ENCODE assay signal across 8 cellular contexts in the genomic region with DNA sequence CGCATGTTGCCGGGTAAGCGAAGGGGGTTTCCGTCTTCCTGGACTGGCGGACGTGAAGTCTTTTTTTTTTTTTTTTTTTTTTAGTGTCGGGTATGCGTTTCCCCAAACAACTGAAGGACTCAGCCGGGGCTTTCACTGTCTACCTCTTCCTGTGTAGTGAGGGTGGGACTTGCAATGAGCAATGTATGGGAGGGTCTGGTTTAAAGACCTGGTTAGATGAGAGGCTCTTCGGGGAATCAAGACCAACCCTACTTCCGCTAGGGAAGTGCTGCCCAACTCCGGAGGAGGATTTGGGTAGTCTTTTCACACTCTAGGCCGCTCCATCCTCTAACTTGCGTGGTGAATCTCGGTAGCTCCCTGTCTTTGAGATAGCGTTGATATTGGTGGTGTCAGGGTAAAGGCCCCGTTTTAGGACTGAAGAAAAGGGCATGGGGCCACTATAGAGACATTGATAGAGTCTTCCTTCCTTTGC. TPM values are rescaled to one million over a fixed set of nuclear protein-coding genes. Genes with fewer than 3 reads are reported as not detected.
DNase-seq lines count a peak whose midpoint lies in the region; ATAC-seq and TF ChIP-seq lines count a peak whose summit lies in the region.

No MANE protein-coding gene starts in this region.

- H3K23ac ChIP-seq in mesenchymal stem cell (ENCODE audit: low read length in 2 of 2), result peak overlapping the region in 1 of 2 experiments; percentile 90

- peak overlapping the region in 1 of 2 experiments; percentile 96 for H3K4ac ChIP-seq in mesenchymal stem cell (ENCODE audit: low read depth in 1 of 2, low read length in 2 of 2)

- no peak for TF ChIP-seq CTCF in GM13976 (IDR thresholded peaks at IDR 0.05; ENCODE audit: borderline replicate concordance, control extremely low read depth, extremely low read depth, insufficient read depth, missing control alignments)

- H3K4me2 ChIP-seq in mesenchymal stem cell (ENCODE audit: low read length, poor library complexity, severe bottlenecking), result peak overlapping the region; percentile 57

- H3K18ac ChIP-seq in mesenchymal stem cell (ENCODE audit: low read depth in 1 of 2, low read length in 2 of 2), result peak overlapping the region; percentile 95 to 96

- H3K9me3 ChIP-seq in ectodermal cell (ENCODE audit: control insufficient read depth, low read length) (no peaks in the 10 kb centered on the region), mesenchymal stem cell (ENCODE audit: control insufficient read depth, low read length) (no peaks in the 10 kb centered on the region)

- H4K91ac ChIP-seq in mesenchymal stem cell (ENCODE audit: low read length), result no peak overlapping the region

- H2BK5ac ChIP-seq in mesenchymal stem cell (ENCODE audit: low read depth, low read length, poor library complexity, severe bottlenecking), result no peak overlapping the region

- H3K9ac ChIP-seq in mesenchymal stem cell (ENCODE audit: low read length), result peak overlapping the region; percentile 100

- no peaks in the 10 kb centered on the region for H3K27me3 ChIP-seq in ectodermal cell (ENCODE audit: control insufficient read depth, insufficient read depth, low read length, poor library complexity, severe bottlenecking)
- H3K27me3 ChIP-seq in mesenchymal stem cell (ENCODE audit: control insufficient read depth in 1 of 2, insufficient read depth in 1 of 2, low read length in 2 of 2), result no peaks in the 10 kb centered on the region

- peak overlapping the region; percentile 79 for H4K8ac ChIP-seq in mesenchymal stem cell (ENCODE audit: low read length)

- H3K4me1 ChIP-seq in ectodermal cell (ENCODE audit: control insufficient read depth, insufficient read depth, low read length) (peaks cover 8% of the 10 kb centered on the region), mesenchymal stem cell (ENCODE audit: control insufficient read depth, insufficient read depth, low read depth, low read length) (no peaks in the 10 kb centered on the region)

- H2BK12ac ChIP-seq in mesenchymal stem cell (ENCODE audit: low read length in 2 of 2), result no peak overlapping the region

- H3K4me3 ChIP-seq in ectodermal cell (ENCODE audit: insufficient read depth, low read depth, low read length) (peak overlapping the region; percentile 97), mesenchymal stem cell (ENCODE audit: insufficient read depth in 1 of 2, low read depth in 1 of 2, low read length in 2 of 2) (peak overlapping the region; percentile 93 to 95)

- peaks cover 41% of the 10 kb centered on the region for H3K4me1 Mint-ChIP-seq in activated CD4-positive, alpha-beta T cell treated with anti-CD3 and anti-CD28 coated beads, Interleukin-2, amount 10 ng/mL, durations not matched to agents 24 days and 14 days

- peak overlapping the region in 1 of 2 experiments; percentile 86 for H3K14ac ChIP-seq in mesenchymal stem cell (ENCODE audit: low read length in 2 of 2)

- peak overlapping the region; percentile 94 for H3K4me3 Mint-ChIP-seq in activated CD4-positive, alpha-beta T cell treated with anti-CD3 and anti-CD28 coated beads, Interleukin-2, amount 10 ng/mL, durations not matched to agents 24 days and 14 days

- peak overlapping the region; percentile 99 for H3K27ac Mint-ChIP-seq in activated CD4-positive, alpha-beta T cell treated with anti-CD3 and anti-CD28 coated beads, Interleukin-2, amount 10 ng/mL, durations not matched to agents 24 days and 14 days

- peaks cover 31% of the 10 kb centered on the region for H3K36me3 Mint-ChIP-seq in activated CD4-positive, alpha-beta T cell treated with anti-CD3 and anti-CD28 coated beads, Interleukin-2, amount 10 ng/mL, durations not matched to agents 24 days and 14 days (ENCODE audit: low read depth)

- H2BK120ac ChIP-seq in mesenchymal stem cell (ENCODE audit: low read depth, low read length), result no peak overlapping the region

- DNase-seq in A172 (ENCODE audit: low spot score), result peak; percentile 70
- DNase-seq in GM13976 (ENCODE audit: low spot score), result peak; percentile 36
- peak; percentile 56 for DNase-seq in NCI-H2171 treated with DMSO at 0.1 percent for 48 hours (lab: John Stamatoyannopoulos, UW)
- DNase-seq in activated CD4-positive, alpha-beta T cell treated with anti-CD3 and anti-CD28 coated beads, Interleukin-2, amount 10 ng/mL, durations not matched to agents 24 days and 14 days, result peak; percentile 93
- peak; percentile 89 for DNase-seq in mesenchymal stem cell
- DNase-seq in stimulated activated CD8-positive, alpha-beta memory T cell treated with anti-CD3 and anti-CD28 coated beads, Interleukin-4, amount 100 ng/mL, for 24 hours (ENCODE audit: low read depth), result peak; percentile 53

- peak overlapping the region; percentile 98 for H3K27ac ChIP-seq in ectodermal cell (ENCODE audit: insufficient read depth, low read depth, low read length, poor library complexity, severe bottlenecking)
- peak overlapping the region; percentile 94 for H3K27ac ChIP-seq in mesenchymal stem cell (ENCODE audit: low read length, poor library complexity, severe bottlenecking)

- WGBS in ectodermal cell, 2 experiments, result 0 to 1% methylated on average over 17 of the region's 17 CpGs
- WGBS in mesenchymal stem cell, result under 1% methylated on average over 15 of the region's 17 CpGs

- no peaks in the 10 kb centered on the region for H3K79me1 ChIP-seq in mesenchymal stem cell (replicated peaks; ENCODE audit: low read length, poor library complexity, severe bottlenecking)

- no peak overlapping the region for H2AFZ ChIP-seq in mesenchymal stem cell (ENCODE audit: low read depth, low read length)

- intact Hi-C loops in activated CD4-positive, alpha-beta T cell treated with anti-CD3 and anti-CD28 coated beads, Interleukin-2, amount 10 ng/mL, durations not matched to agents 24 days and 14 days (cut with micrococcal nuclease), result loop anchor here (2.0 to 5.0 kb wide), 6 partner anchors 15 to 1594 kb away; partner anchors contain the start of genes SCYL3 and SUCO

- no peaks in the 10 kb centered on the region for H3K27me3 Mint-ChIP-seq in activated CD4-positive, alpha-beta T cell treated with anti-CD3 and anti-CD28 coated beads, Interleukin-2, amount 10 ng/mL, durations not matched to agents 24 days and 14 days

- H3K36me3 ChIP-seq in ectodermal cell (ENCODE audit: control insufficient read depth, insufficient read depth, low read length) (no peaks in the 10 kb centered on the region), mesenchymal stem cell (ENCODE audit: control insufficient read depth in 1 of 2, insufficient read depth in 2 of 2, low read depth in 1 of 2, low read length in 2 of 2) (peaks cover under 1 to 11% of the 10 kb centered on the region in 2 experiments)

- peak; percentile 31 for ATAC-seq in HG02943 (IDR thresholded peaks at IDR 0.05; ENCODE audit: low read depth, unreplicated experiment)

- no peaks in the 10 kb centered on the region for H3K9me3 Mint-ChIP-seq in activated CD4-positive, alpha-beta T cell treated with anti-CD3 and anti-CD28 coated beads, Interleukin-2, amount 10 ng/mL, durations not matched to agents 24 days and 14 days

- H2BK15ac ChIP-seq in mesenchymal stem cell (ENCODE audit: low read depth, poor library complexity, severe bottlenecking), result no peak overlapping the region

- in situ Hi-C loops in GM13976 (cut with MboI; ENCODE audit: low sequenced_read_pairs, unreplicated experiment), result no loop called here

- no peak overlapping the region for H2AK5ac ChIP-seq in mesenchymal stem cell (ENCODE audit: low read length, severe bottlenecking)

RNA-seq across cellular contexts. Expression of gene PRRC2C, which starts 0.8 kb away (rescaled TPM):
- total RNA-seq in A172 (2014; rRNA removed; shearing (Covaris generic)), result 55.8 and 58.1 TPM in 2 replicates
- total RNA-seq in activated CD4-positive, alpha-beta T cell treated with anti-CD3 and anti-CD28 coated beads, Interleukin-2, amount 10 ng/mL, durations not matched to agents 24 days and 14 days, result 278 TPM in 2 replicates
- 127 TPM for polyA plus RNA-seq in ectodermal cell (2013, experiment 1 of 4)
- 157 TPM for polyA plus RNA-seq in ectodermal cell (2013, experiment 2 of 4)
- polyA plus RNA-seq in ectodermal cell (2013, experiment 3 of 4), result 107 TPM
- polyA plus RNA-seq in ectodermal cell (2013, experiment 4 of 4), result 129 TPM
- 83.1 TPM for polyA plus RNA-seq in mesenchymal stem cell (2013, experiment 1 of 2)
- polyA plus RNA-seq in mesenchymal stem cell (2013, experiment 2 of 2), result 74.6 TPM

Comparison
In these comparisons a context has a peak if more than half of its experiments do, and no peak if none do; other contexts are left out.
1. Peak in every context shown above with its lines: DNase-seq, ATAC-seq, H3K4me3 ChIP-seq and H3K27ac ChIP-seq.
2. DNase-seq: peak in every context shown above with its lines; median percentile 93 in activated CD4-positive, alpha-beta T cell treated with anti-CD3 and anti-CD28 coated beads, Interleukin-2, amount 10 ng/mL, durations not matched to agents 24 days and 14 days; 89 in mesenchymal stem cell; 70 in A172; 56 in NCI-H2171 treated with DMSO at 0.1 percent for 48 hours; 53 in stimulated activated CD8-positive, alpha-beta memory T cell treated with anti-CD3 and anti-CD28 coated beads, Interleukin-4, amount 100 ng/mL, for 24 hours; 36 in GM13976.